7 cellular contexts compared by ENCODE assay signal in the genomic region with DNA sequence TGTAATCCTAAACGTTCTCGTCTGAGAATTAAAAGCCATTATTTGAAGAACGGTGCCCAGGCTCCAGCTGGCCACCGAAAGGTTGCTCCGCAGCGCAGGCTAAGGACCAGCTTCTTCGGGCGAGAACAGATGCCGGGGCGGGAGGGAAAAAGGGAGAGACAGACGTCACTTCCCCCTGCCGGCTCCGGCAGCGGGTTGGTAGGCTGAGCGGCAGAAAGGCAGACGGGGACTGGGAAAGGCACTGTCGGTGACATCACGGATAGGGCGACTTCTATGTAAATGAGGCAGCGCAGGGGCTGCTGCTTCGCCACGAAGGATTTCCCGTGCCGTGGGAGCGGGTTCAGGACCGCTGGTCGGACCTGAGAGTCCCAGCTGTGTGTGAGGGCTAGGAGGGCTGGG.
DNase-seq lines count a peak whose midpoint lies in the region; ATAC-seq, FAIRE-seq and TF ChIP-seq lines count a peak whose summit lies in the region.
"Not testable (repeated sequence)": the region's sequence is repeated elsewhere in the genome, so short reads cannot be mapped to it uniquely, and the experiment has no call there.

No MANE protein-coding gene starts in this region.

- DNase-seq in NCI-H748 (lab: John Stamatoyannopoulos, UW; ENCODE audit: unreplicated experiment), result peak; percentile 88
- DNase-seq in activated CD4-positive, alpha-beta T cell treated with anti-CD3 and anti-CD28 coated beads for 48 hours, result peak; percentile 86
- peak in 59 of 61 donors; percentile 38 to 96 (median 85) for DNase-seq in caudate nucleus (lab: John Stamatoyannopoulos, UW)
- peak; percentile 96 for DNase-seq in kidney
- peak; percentile 80 for DNase-seq in small intestine

- H3K4me3 ChIP-seq in kidney (ENCODE audit: low read length in 2 of 2), result peak overlapping the region in 1 of 2 donors; percentile 41
- H3K4me3 ChIP-seq in small intestine (ENCODE audit: low read depth in 1 of 2, low read length in 2 of 2), result not testable (repeated sequence)

- intact Hi-C loops in kidney (cut with DNase I), result not testable (repeated sequence)

- 0 to 5% (median 0%) methylated on average over 4 to 25 of the region's 27 CpGs for WGBS in small intestine, 3 donors

- H3K27me3 ChIP-seq in small intestine (ENCODE audit: control insufficient read depth in 2 of 2, insufficient read depth in 2 of 2, low read length in 2 of 2), result not testable (repeated sequence)

- not testable (repeated sequence) for H3K9me3 ChIP-seq in kidney (ENCODE audit: control insufficient read depth in 1 of 2, low read length in 2 of 2); small intestine (ENCODE audit: control insufficient read depth, low read depth)

- not testable (repeated sequence) for H3K4me1 ChIP-seq in kidney (ENCODE audit: control insufficient read depth in 1 of 2, insufficient read depth in 1 of 2, low read depth in 1 of 2, low read length in 2 of 2); small intestine (ENCODE audit: control insufficient read depth in 2 of 2, insufficient read depth in 1 of 2, low read depth in 1 of 2, low read length in 1 of 2)

- H3K36me3 ChIP-seq in kidney (ENCODE audit: control insufficient read depth in 1 of 2, insufficient read depth in 2 of 2, low read length in 2 of 2); small intestine (ENCODE audit: control insufficient read depth in 2 of 2, insufficient read depth in 2 of 2, low read length in 2 of 2): not testable (repeated sequence)

- TF ChIP-seq CTCF in kidney (IDR thresholded peaks at IDR 0.05; ENCODE audit: borderline replicate concordance, extremely low read depth, insufficient read depth), result not testable (repeated sequence)

- not testable (repeated sequence) for H3K27ac ChIP-seq in caudate nucleus (ENCODE audit: low read depth, low read length); kidney (ENCODE audit: low read depth in 2 of 2, low read length in 2 of 2)
- H3K27ac ChIP-seq in small intestine (ENCODE audit: low read depth in 1 of 2, low read length in 1 of 2), result peak overlapping the region in 1 of 2 donors; percentile 91

- not testable (repeated sequence) for FAIRE-seq in kidney (lab: Jason Lieb, UNC); small intestine (lab: Jason Lieb, UNC)

- H3K9ac ChIP-seq in kidney (ENCODE audit: low read length in 2 of 2), result not testable (repeated sequence)

- ATAC-seq in GM19023 (IDR thresholded peaks at IDR 0.05; ENCODE audit: unreplicated experiment), result peak; percentile 41
- peak; percentile 45 for ATAC-seq in HG03520 (IDR thresholded peaks at IDR 0.05; ENCODE audit: unreplicated experiment)
